ENCODE assay signal across 1 cellular context in the genomic region with DNA sequence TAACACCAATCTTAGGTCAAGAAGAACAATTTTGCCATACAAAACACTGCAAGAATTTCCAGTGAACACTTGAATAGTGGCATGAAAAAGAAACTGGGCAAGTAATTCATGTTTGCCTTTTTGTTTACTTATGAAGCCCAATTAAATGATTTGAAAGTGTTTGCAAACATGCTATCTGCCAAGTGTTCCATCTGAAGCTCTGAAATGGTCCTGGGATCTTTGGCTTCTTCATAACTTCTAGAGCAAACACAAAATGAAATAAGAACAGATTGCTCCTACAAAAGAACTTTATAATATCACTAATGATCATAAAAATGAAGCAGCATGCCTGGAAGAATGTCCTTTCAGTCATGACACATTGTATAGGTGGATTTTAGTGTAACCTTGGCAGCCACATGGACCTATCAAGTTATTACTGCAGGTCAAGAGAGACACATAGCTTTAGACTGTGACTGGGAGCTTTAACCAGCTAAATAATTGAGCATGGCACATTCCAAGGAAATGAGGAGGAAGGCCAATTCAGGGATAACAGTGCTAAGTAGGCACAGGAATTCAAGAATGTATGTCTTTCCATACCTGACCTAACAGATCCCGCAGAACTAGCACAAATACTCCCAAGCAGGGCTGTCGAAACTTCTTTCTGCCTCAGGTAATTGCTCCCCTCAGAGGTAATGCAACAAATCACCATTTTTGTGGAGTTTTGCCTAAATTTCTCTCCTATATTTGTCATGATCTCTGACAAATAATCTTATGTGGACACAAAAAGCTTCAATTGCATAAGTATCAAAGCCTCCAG.
TF ChIP-seq lines count a peak whose summit lies in the region.

No MANE protein-coding gene starts in this region.

TF ChIP-seq in GM23338, 12 proteins besides CTCF, POLR2A, EP300 and RAD21 (continued from another document):
- TF ChIP-seq, protein P1, sequence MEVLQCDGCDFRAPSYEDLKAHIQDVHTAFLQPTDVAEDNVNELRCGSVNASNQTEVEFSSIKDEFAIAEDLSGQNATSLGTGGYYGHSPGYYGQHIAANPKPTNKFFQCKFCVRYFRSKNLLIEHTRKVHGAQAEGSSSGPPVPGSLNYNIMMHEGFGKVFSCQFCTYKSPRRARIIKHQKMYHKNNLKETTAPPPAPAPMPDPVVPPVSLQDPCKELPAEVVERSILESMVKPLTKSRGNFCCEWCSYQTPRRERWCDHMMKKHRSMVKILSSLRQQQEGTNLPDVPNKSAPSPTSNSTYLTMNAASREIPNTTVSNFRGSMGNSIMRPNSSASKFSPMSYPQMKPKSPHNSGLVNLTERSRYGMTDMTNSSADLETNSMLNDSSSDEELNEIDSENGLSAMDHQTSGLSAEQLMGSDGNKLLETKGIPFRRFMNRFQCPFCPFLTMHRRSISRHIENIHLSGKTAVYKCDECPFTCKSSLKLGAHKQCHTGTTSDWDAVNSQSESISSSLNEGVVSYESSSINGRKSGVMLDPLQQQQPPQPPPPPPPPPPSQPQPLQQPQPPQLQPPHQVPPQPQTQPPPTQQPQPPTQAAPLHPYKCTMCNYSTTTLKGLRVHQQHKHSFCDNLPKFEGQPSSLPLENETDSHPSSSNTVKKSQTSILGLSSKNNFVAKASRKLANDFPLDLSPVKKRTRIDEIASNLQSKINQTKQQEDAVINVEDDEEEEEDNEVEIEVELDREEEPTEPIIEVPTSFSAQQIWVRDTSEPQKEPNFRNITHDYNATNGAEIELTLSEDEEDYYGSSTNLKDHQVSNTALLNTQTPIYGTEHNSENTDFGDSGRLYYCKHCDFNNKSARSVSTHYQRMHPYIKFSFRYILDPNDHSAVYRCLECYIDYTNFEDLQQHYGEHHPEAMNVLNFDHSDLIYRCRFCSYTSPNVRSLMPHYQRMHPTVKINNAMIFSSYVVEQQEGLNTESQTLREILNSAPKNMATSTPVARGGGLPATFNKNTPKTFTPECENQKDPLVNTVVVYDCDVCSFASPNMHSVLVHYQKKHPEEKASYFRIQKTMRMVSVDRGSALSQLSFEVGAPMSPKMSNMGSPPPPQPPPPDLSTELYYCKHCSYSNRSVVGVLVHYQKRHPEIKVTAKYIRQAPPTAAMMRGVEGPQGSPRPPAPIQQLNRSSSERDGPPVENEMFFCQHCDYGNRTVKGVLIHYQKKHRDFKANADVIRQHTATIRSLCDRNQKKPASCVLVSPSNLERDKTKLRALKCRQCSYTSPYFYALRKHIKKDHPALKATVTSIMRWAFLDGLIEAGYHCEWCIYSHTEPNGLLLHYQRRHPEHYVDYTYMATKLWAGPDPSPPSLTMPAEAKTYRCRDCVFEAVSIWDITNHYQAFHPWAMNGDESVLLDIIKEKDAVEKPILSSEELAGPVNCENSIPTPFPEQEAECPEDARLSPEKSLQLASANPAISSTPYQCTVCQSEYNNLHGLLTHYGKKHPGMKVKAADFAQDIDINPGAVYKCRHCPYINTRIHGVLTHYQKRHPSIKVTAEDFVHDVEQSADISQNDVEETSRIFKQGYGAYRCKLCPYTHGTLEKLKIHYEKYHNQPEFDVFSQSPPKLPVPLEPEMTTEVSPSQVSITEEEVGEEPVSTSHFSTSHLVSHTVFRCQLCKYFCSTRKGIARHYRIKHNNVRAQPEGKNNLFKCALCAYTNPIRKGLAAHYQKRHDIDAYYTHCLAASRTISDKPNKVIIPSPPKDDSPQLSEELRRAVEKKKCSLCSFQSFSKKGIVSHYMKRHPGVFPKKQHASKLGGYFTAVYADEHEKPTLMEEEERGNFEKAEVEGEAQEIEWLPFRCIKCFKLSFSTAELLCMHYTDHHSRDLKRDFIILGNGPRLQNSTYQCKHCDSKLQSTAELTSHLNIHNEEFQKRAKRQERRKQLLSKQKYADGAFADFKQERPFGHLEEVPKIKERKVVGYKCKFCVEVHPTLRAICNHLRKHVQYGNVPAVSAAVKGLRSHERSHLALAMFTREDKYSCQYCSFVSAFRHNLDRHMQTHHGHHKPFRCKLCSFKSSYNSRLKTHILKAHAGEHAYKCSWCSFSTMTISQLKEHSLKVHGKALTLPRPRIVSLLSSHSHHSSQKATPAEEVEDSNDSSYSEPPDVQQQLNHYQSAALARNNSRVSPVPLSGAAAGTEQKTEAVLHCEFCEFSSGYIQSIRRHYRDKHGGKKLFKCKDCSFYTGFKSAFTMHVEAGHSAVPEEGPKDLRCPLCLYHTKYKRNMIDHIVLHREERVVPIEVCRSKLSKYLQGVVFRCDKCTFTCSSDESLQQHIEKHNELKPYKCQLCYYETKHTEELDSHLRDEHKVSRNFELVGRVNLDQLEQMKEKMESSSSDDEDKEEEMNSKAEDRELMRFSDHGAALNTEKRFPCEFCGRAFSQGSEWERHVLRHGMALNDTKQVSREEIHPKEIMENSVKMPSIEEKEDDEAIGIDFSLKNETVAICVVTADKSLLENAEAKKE (CRISPR knock-in tag; IDR thresholded peaks at IDR 0.05), result no peak
- TF ChIP-seq ZNF114 (CRISPR knock-in tag; IDR thresholded peaks at IDR 0.05) (no peak), EZH2phosphoT487 (IDR thresholded peaks at IDR 0.05; ENCODE audit: unreplicated experiment) (no peak), JUNB (IDR thresholded peaks at IDR 0.05; ENCODE audit: unreplicated experiment) (no peak), CREB1 (CRISPR knock-in tag; IDR thresholded peaks at IDR 0.05; ENCODE audit: low read depth) (no peak), POLR2AphosphoS5 (IDR thresholded peaks at IDR 0.05; ENCODE audit: low read depth) (no peak), NANOG (IDR thresholded peaks at IDR 0.05; ENCODE audit: borderline replicate concordance) (no peak)
- TF ChIP-seq, protein P2, sequence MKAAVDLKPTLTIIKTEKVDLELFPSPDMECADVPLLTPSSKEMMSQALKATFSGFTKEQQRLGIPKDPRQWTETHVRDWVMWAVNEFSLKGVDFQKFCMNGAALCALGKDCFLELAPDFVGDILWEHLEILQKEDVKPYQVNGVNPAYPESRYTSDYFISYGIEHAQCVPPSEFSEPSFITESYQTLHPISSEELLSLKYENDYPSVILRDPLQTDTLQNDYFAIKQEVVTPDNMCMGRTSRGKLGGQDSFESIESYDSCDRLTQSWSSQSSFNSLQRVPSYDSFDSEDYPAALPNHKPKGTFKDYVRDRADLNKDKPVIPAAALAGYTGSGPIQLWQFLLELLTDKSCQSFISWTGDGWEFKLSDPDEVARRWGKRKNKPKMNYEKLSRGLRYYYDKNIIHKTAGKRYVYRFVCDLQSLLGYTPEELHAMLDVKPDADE (IDR thresholded peaks at IDR 0.05), result no peak
